18 cellular contexts compared by ENCODE assay signal in genomic region chr12:68913682-68914081, GRCh38. TPM values are rescaled to one million over a fixed set of nuclear protein-coding genes. Genes with fewer than 3 reads are reported as not detected.
"Had no signal": no experiment of that assay in that cellular context is flagged by ENCODE, and none has a peak within 500 bp of the region (broad histone marks: within the 10 kb centered on the region; RNA-seq: fewer than 3 reads in every experiment).

No MANE protein-coding gene starts in this region.

- H3K27ac ChIP-seq: breast epithelium, transverse colon had no signal

- DNase-seq: activated CD4-positive, alpha-beta memory T cell treated with anti-CD3 and anti-CD28 coated beads for 36 hours; activated CD4-positive, alpha-beta T cell treated with anti-CD3 and anti-CD28 coated beads for 36 hours; activated T-cell treated with anti-CD3 and anti-CD28 coated beads for 4 hours; dermis blood vessel endothelial cell; effector memory CD4-positive, alpha-beta T cell; esophagus squamous epithelium; heart left ventricle; kidney; midbrain; stimulated activated naive CD8-positive, alpha-beta T cell treated with anti-CD3 and anti-CD28 coated beads, Interleukin-15, Interleukin-2, amounts not matched to agents 100 U/mL and 50 U/mL, for 24 hours; SW 1271; transverse colon; uterus had no signal

- H3K27me3 ChIP-seq: breast epithelium, esophagus squamous epithelium, gastroesophageal sphincter, heart left ventricle, transverse colon, uterus had no signal

- H3K36me3 ChIP-seq: breast epithelium, esophagus squamous epithelium, gastroesophageal sphincter, heart left ventricle, transverse colon, uterus had no signal

- H3K4me3 ChIP-seq: breast epithelium, esophagus squamous epithelium, gastroesophageal sphincter, heart left ventricle, skin epidermis, transverse colon, uterus had no signal

- H3K9me3 ChIP-seq: breast epithelium, esophagus squamous epithelium, gastroesophageal sphincter, heart left ventricle, transverse colon, uterus had no signal

- H3K4me1 ChIP-seq: breast epithelium, esophagus squamous epithelium, gastroesophageal sphincter, transverse colon, uterus had no signal

- ATAC-seq: activated CD4-positive, alpha-beta T cell treated with anti-CD3 and anti-CD28 coated beads for 36 hours; gastroesophageal sphincter; heart left ventricle; stimulated activated naive CD8-positive, alpha-beta T cell treated with anti-CD3 and anti-CD28 coated beads, Interleukin-15, Interleukin-2, amounts not matched to agents 100 U/mL and 50 U/mL, for 24 hours had no signal

RNA-seq across cellular contexts. Expression of gene CPM, which starts 19.3 kb away (rescaled TPM):
- total RNA-seq: endothelial cell of umbilical vein, neural crest cell had no signal
